ENCODE assay signal across 7 cellular contexts in genomic region chr5:177453852-177454396, GRCh38. TPM values are rescaled to one million over a fixed set of nuclear protein-coding genes. Genes with fewer than 3 reads are reported as not detected.
DNase-seq lines count a peak whose midpoint lies in the region; ATAC-seq and TF ChIP-seq lines count a peak whose summit lies in the region.

No MANE protein-coding gene starts in this region.

- H4K20me1 ChIP-seq in fibroblast of lung (ENCODE audit: control insufficient read depth, extremely low read depth, insufficient read depth, low read length) = no peaks in the 10 kb centered on the region

- no peak overlapping the region for H3K9ac ChIP-seq in fibroblast of lung (ENCODE audit: insufficient read depth, low read length)

- no peak overlapping the region for H3K27ac ChIP-seq in SJCRH30
- H3K27ac ChIP-seq in fibroblast of lung (ENCODE audit: insufficient read depth, low read length) = no peak overlapping the region

- H3K79me2 ChIP-seq in fibroblast of lung (ENCODE audit: control insufficient read depth, insufficient read depth, low read length) = no peaks in the 10 kb centered on the region

- CTCF ChIA-PET in HEK293T (lab: Yijun Ruan, JAX) = interaction anchor here (0.6 to 5.1 kb wide), 11 partner anchors 8 to 144 kb away, joined by 3 to 50 read pairs (median 6); partner anchors contain the start of gene PDLIM7

- TF ChIP-seq CTCF in fibroblast of lung (conservative IDR thresholded peaks at IDR 0.05 in 1 of 2, IDR thresholded peaks at IDR 0.05 in 1 of 2; ENCODE audit: low read depth in 1 of 2, low read length in 2 of 2) = no peak

- H3K4me1 ChIP-seq in SJCRH30 (no peaks in the 10 kb centered on the region), fibroblast of lung (ENCODE audit: control insufficient read depth, extremely low read depth, insufficient read depth, low read length) (peaks cover 12% of the 10 kb centered on the region)

- POLR2A ChIA-PET in HEK293T (lab: Yijun Ruan, JAX) = interaction anchor here (1.3 to 3.9 kb wide), 9 partner anchors 9 to 75 kb away, joined by 3 to 34 read pairs (median 11); partner anchors contain the start of genes PDLIM7 and PRR7

- H2AFZ ChIP-seq in fibroblast of lung (ENCODE audit: low read length) = no peak overlapping the region

- H3K4me2 ChIP-seq in fibroblast of lung (ENCODE audit: extremely low read depth, insufficient read depth, low read length) = peak overlapping the region; percentile 84

- ATAC-seq in GM18498 (IDR thresholded peaks at IDR 0.05; ENCODE audit: unreplicated experiment) = peak; percentile 1
- no peak for ATAC-seq in HG03457 (IDR thresholded peaks at IDR 0.05; ENCODE audit: unreplicated experiment)

- H3K9me3 ChIP-seq in SJCRH30 (replicated peaks) (no peaks in the 10 kb centered on the region), fibroblast of lung (ENCODE audit: control insufficient read depth, insufficient read depth, low read depth, low read length) (no peaks in the 10 kb centered on the region)

- DNase-seq in HEK293T (ENCODE audit: extremely low spot score) (peak; percentile 39), SJCRH30 (no peak), fibroblast of lung (ENCODE audit: low read depth in 2 of 2) (peak in 1 of 2 donors; percentile 23), putamen (ENCODE audit: low spot score) (peak; percentile 64), iPS-NIHi7 (ENCODE audit: extremely low spot score) (no peak)

- H3K27me3 ChIP-seq in SJCRH30 = no peaks in the 10 kb centered on the region
- no peaks in the 10 kb centered on the region for H3K27me3 ChIP-seq in fibroblast of lung (ENCODE audit: control insufficient read depth, insufficient read depth, low read length)

- H3K4me3 ChIP-seq in SJCRH30 (peak overlapping the region; percentile 21; the same call in 1 of the 2 replicates), fibroblast of lung (replicated peaks in 1 of 4; ENCODE audit: control extremely low read depth in 1 of 4, insufficient read depth in 1 of 4, low read depth in 3 of 4, low read length in 4 of 4) (peak overlapping the region; percentile 10 to 57 (median 25))

- H3K36me3 ChIP-seq in SJCRH30 (peaks cover 37% of the 10 kb centered on the region), fibroblast of lung (ENCODE audit: control insufficient read depth, insufficient read depth, low read length) (peaks cover 15% of the 10 kb centered on the region)

TF ChIP-seq in HEK293T, 16 proteins besides CTCF, POLR2A, EP300 and RAD21:
- TF ChIP-seq CTBP1 (IDR thresholded peaks at IDR 0.05; ENCODE audit: borderline replicate concordance) (no peak), NFRKB (IDR thresholded peaks at IDR 0.05) (no peak), BHLHE40 (IDR thresholded peaks at IDR 0.05; ENCODE audit: borderline replicate concordance) (no peak), SUZ12 (IDR thresholded peaks at IDR 0.05) (no peak), PKNOX1 (IDR thresholded peaks at IDR 0.05) (no peak), ELF4 (IDR thresholded peaks at IDR 0.05) (no peak), FOXK2 (IDR thresholded peaks at IDR 0.05) (no peak), TARDBP (IDR thresholded peaks at IDR 0.05) (no peak), L3MBTL2 (conservative IDR thresholded peaks at IDR 0.05) (no peak)

RNA-seq across cellular contexts. Expression of gene PRR7, which starts 7.3 kb away (rescaled TPM):
- total RNA-seq in SJCRH30 (2014; rRNA removed; shearing (Covaris generic)) = 6.4 TPM in 2 replicates
- total RNA-seq in fibroblast of lung = 2.1 and 2.3 TPM in 2 replicates
- 1.6 TPM in 2 replicates for polyA plus RNA-seq in fibroblast of lung
- 3.1 and 5.9 TPM in 2 replicates for polyA plus RNA-seq in fibroblast of lung (2012)
- polyA minus RNA-seq in fibroblast of lung (ENCODE audit: low replicate concordance) = 0.78 and 1.9 TPM in 2 replicates

RNA-seq across cellular contexts. Expression of gene DBN1, which starts 19.5 kb away (rescaled TPM):
- 239 and 265 TPM in 2 replicates for total RNA-seq in SJCRH30 (2014; rRNA removed; shearing (Covaris generic))
- 96.4 and 102 TPM in 2 replicates for total RNA-seq in fibroblast of lung
- polyA plus RNA-seq in fibroblast of lung = 138 and 181 TPM in 2 replicates
- 168 and 193 TPM in 2 replicates for polyA plus RNA-seq in fibroblast of lung (2012)
- 167 and 256 TPM in 2 replicates for polyA minus RNA-seq in fibroblast of lung (ENCODE audit: low replicate concordance)

RNA-seq across cellular contexts. Expression of gene GRK6, which starts 27.4 kb away (rescaled TPM):
- total RNA-seq in SJCRH30 (2014; rRNA removed; shearing (Covaris generic)) = 45.1 and 48.4 TPM in 2 replicates
- 13.1 and 15.0 TPM in 2 replicates for total RNA-seq in fibroblast of lung
- 15.8 and 23.4 TPM in 2 replicates for polyA plus RNA-seq in fibroblast of lung
- 16.0 and 28.2 TPM in 2 replicates for polyA plus RNA-seq in fibroblast of lung (2012)
- 9.2 and 18.0 TPM in 2 replicates for polyA minus RNA-seq in fibroblast of lung (ENCODE audit: low replicate concordance)

RNA-seq across cellular contexts. Expression of gene PDLIM7, which starts 43.5 kb away (rescaled TPM):
- 58.4 and 68.5 TPM in 2 replicates for total RNA-seq in SJCRH30 (2014; rRNA removed; shearing (Covaris generic))
- total RNA-seq in fibroblast of lung = 55.2 and 65.2 TPM in 2 replicates
- polyA plus RNA-seq in fibroblast of lung = 117 and 245 TPM in 2 replicates
- 250 and 446 TPM in 2 replicates for polyA plus RNA-seq in fibroblast of lung (2012)
- 267 and 376 TPM in 2 replicates for polyA minus RNA-seq in fibroblast of lung (ENCODE audit: low replicate concordance)

RNA-seq across cellular contexts. Expression of gene F12, which starts 44.6 kb away (rescaled TPM):
- 5.9 and 6.5 TPM in 2 replicates for total RNA-seq in SJCRH30 (2014; rRNA removed; shearing (Covaris generic))
- total RNA-seq in fibroblast of lung = under 0.01 and 0.50 TPM in 2 replicates
- polyA plus RNA-seq in fibroblast of lung = 0.10 and 0.19 TPM in 2 replicates
- polyA plus RNA-seq in fibroblast of lung (2012) = 0.35 and 0.46 TPM in 2 replicates
- not detected in 2 replicates for polyA minus RNA-seq in fibroblast of lung (ENCODE audit: low replicate concordance)

Comparison
In these comparisons a context has a peak if more than half of its experiments do, and no peak if none do; other contexts are left out.
1. DNase-seq: peak in HEK293T (single experiment) and putamen (single experiment); none in SJCRH30 (0 of 2) and iPS-NIHi7 (single experiment).